14 cellular contexts compared by ENCODE assay signal in the genomic region with DNA sequence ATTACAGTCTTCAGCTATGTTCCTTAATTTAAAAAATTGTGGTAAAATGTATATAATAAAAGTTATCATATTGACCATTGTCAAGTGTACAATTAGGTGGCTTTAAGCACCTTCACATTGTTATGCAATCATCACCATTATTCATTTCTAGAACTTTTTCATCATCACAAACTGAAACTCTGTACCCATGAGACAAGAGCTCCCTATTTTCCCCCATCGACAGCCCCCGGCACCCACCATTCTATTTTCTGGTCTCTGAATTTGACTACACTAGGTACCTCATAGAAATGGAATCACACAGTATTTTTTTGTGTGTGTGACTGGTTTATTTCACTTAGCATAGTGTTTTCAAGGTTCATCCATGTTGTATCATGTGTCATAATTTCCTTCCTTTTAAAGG. TPM values are rescaled to one million over a fixed set of nuclear protein-coding genes. Genes with fewer than 3 reads are reported as not detected.
DNase-seq lines count a peak whose midpoint lies in the region; ATAC-seq lines count a peak whose summit lies in the region.
"Had no signal": no experiment of that assay in that cellular context is flagged by ENCODE, and none has a peak within 500 bp of the region (broad histone marks: within the 10 kb centered on the region; RNA-seq: fewer than 3 reads in every experiment).

No MANE protein-coding gene starts in this region.

- no peaks in the 10 kb centered on the region for H3K36me3 Mint-ChIP-seq in activated naive CD4-positive, alpha-beta T cell treated with anti-CD3 and anti-CD28 coated beads for 36 hours (ENCODE audit: low read depth)
- H3K36me3 Mint-ChIP-seq in activated T-helper 17 cell treated with anti-CD3 and anti-CD28 coated beads, Interleukin-2, amount 50 U/mL, for 72 hours (ENCODE audit: low read depth): no peaks in the 10 kb centered on the region
- no peaks in the 10 kb centered on the region for H3K36me3 Mint-ChIP-seq in activated naive CD4-positive, alpha-beta T cell treated with anti-CD3 and anti-CD28 coated beads, Interleukin-2, amount 50 U/mL, for 72 hours

- DNase-seq in activated CD4-positive, alpha-beta T cell treated with anti-CD3 and anti-CD28 coated beads for 48 hours: peak; percentile 16
- no peak for DNase-seq in activated CD4-positive, alpha-beta T cell treated with anti-CD3 and anti-CD28 coated beads, Interleukin-2, amount 50 U/mL, for 1 hour
- peak; percentile 39 for DNase-seq in activated naive CD4-positive, alpha-beta T cell treated with anti-CD3 and anti-CD28 coated beads for 36 hours
- no peak for DNase-seq in activated naive CD4-positive, alpha-beta T cell (lab: John Stamatoyannopoulos, UW)
- no peak for DNase-seq in activated naive CD4-positive, alpha-beta T cell treated with anti-CD3 and anti-CD28 coated beads, Interleukin-2, amount 50 U/mL, for 72 hours (ENCODE audit: low spot score in 2 of 2)
- DNase-seq: C1 segment of cervical spinal cord; Calu3; CD4-positive, alpha-beta T cell; DMS 273 treated with DMSO at 0.1 percent for 48 hours; GOT3; H9 had no signal

- H3K27me3 Mint-ChIP-seq in activated naive CD4-positive, alpha-beta T cell treated with anti-CD3 and anti-CD28 coated beads for 36 hours (ENCODE audit: low read depth): no peaks in the 10 kb centered on the region
- no peaks in the 10 kb centered on the region for H3K27me3 Mint-ChIP-seq in activated T-helper 17 cell treated with anti-CD3 and anti-CD28 coated beads, Interleukin-2, amount 50 U/mL, for 72 hours
- H3K27me3 Mint-ChIP-seq: CD4-positive, alpha-beta T cell had no signal

- H3K27ac Mint-ChIP-seq in activated naive CD4-positive, alpha-beta T cell treated with anti-CD3 and anti-CD28 coated beads for 36 hours: no peak overlapping the region
- H3K27ac Mint-ChIP-seq in activated T-helper 17 cell treated with anti-CD3 and anti-CD28 coated beads, Interleukin-2, amount 50 U/mL, for 72 hours: no peak overlapping the region
- H3K27ac Mint-ChIP-seq in activated naive CD4-positive, alpha-beta T cell treated with anti-CD3 and anti-CD28 coated beads, Interleukin-2, amount 50 U/mL, for 72 hours: no peak overlapping the region
- H3K27ac Mint-ChIP-seq: B cell; CD4-positive, alpha-beta T cell; H9 had no signal

- ATAC-seq in activated T-helper 17 cell treated with anti-CD3 and anti-CD28 coated beads, Interleukin-2, amount 50 U/mL, for 72 hours (replicated peaks): peak; percentile 67
- peak; percentile 13 to 92 for ATAC-seq in activated naive CD4-positive, alpha-beta T cell treated with anti-CD3 and anti-CD28 coated beads, Interleukin-2, amount 50 U/mL, for 72 hours
- ATAC-seq in GM21619 (IDR thresholded peaks at IDR 0.05; ENCODE audit: unreplicated experiment): no peak

- H3K9me3 Mint-ChIP-seq in activated naive CD4-positive, alpha-beta T cell treated with anti-CD3 and anti-CD28 coated beads for 36 hours: peaks cover 1% of the 10 kb centered on the region
- H3K9me3 Mint-ChIP-seq in activated T-helper 17 cell treated with anti-CD3 and anti-CD28 coated beads, Interleukin-2, amount 50 U/mL, for 72 hours: no peaks in the 10 kb centered on the region
- peaks cover 0 to 6% of the 10 kb centered on the region in 2 donors for H3K9me3 Mint-ChIP-seq in activated naive CD4-positive, alpha-beta T cell treated with anti-CD3 and anti-CD28 coated beads, Interleukin-2, amount 50 U/mL, for 72 hours
- H3K9me3 Mint-ChIP-seq: CD4-positive, alpha-beta T cell had no signal

- intact Hi-C loops in activated naive CD4-positive, alpha-beta T cell treated with anti-CD3 and anti-CD28 coated beads for 36 hours (cut with micrococcal nuclease): no loop called here

- peaks cover 8% of the 10 kb centered on the region for H3K4me1 Mint-ChIP-seq in activated naive CD4-positive, alpha-beta T cell treated with anti-CD3 and anti-CD28 coated beads for 36 hours (ENCODE audit: low read depth)
- no peaks in the 10 kb centered on the region for H3K4me1 Mint-ChIP-seq in activated T-helper 17 cell treated with anti-CD3 and anti-CD28 coated beads, Interleukin-2, amount 50 U/mL, for 72 hours
- H3K4me1 Mint-ChIP-seq: B cell had no signal

- H3K4me3 Mint-ChIP-seq in activated naive CD4-positive, alpha-beta T cell treated with anti-CD3 and anti-CD28 coated beads for 36 hours: no peak overlapping the region
- H3K4me3 Mint-ChIP-seq in activated T-helper 17 cell treated with anti-CD3 and anti-CD28 coated beads, Interleukin-2, amount 50 U/mL, for 72 hours: no peak overlapping the region
- H3K4me3 Mint-ChIP-seq: B cell; CD4-positive, alpha-beta T cell; H9 had no signal

- CTCF ChIA-PET in activated naive CD4-positive, alpha-beta T cell treated with anti-CD3 and anti-CD28 coated beads for 36 hours (lab: Charles Lee): interaction anchor here (1.2 kb wide), 1 partner anchor 14 kb away, joined by 3 read pairs; no protein-coding TSS in a partner anchor

RNA-seq across cellular contexts. Expression of a gene that starts 39.7 kb away (rescaled TPM):
- 100 to 1,000 TPM; 236 to 244 TPM for total RNA-seq in activated naive CD4-positive, alpha-beta T cell treated with anti-CD3 and anti-CD28 coated beads for 36 hours
- total RNA-seq in activated T-helper 17 cell treated with anti-CD3 and anti-CD28 coated beads, Interleukin-2, amount 50 U/mL, for 72 hours: 100 to 1,000 TPM; 139 to 326 TPM
- 100 to 1,000 TPM; 287 to 304 TPM for total RNA-seq in activated naive CD4-positive, alpha-beta T cell treated with anti-CD3 and anti-CD28 coated beads, Interleukin-2, amount 50 U/mL, for 72 hours

Comparison
In these comparisons a context has a peak if more than half of its experiments do, and no peak if none do; other contexts are left out.
1. DNase-seq: peak in activated CD4-positive, alpha-beta T cell treated with anti-CD3 and anti-CD28 coated beads for 48 hours (single experiment) and activated naive CD4-positive, alpha-beta T cell treated with anti-CD3 and anti-CD28 coated beads for 36 hours (single experiment); none in activated CD4-positive, alpha-beta T cell treated with anti-CD3 and anti-CD28 coated beads, Interleukin-2, amount 50 U/mL, for 1 hour (single experiment), activated naive CD4-positive, alpha-beta T cell (0 of 4) and activated naive CD4-positive, alpha-beta T cell treated with anti-CD3 and anti-CD28 coated beads, Interleukin-2, amount 50 U/mL, for 72 hours (0 of 2).